Comparison of ENCODE assay signal across 8 cellular contexts in the genomic region with DNA sequence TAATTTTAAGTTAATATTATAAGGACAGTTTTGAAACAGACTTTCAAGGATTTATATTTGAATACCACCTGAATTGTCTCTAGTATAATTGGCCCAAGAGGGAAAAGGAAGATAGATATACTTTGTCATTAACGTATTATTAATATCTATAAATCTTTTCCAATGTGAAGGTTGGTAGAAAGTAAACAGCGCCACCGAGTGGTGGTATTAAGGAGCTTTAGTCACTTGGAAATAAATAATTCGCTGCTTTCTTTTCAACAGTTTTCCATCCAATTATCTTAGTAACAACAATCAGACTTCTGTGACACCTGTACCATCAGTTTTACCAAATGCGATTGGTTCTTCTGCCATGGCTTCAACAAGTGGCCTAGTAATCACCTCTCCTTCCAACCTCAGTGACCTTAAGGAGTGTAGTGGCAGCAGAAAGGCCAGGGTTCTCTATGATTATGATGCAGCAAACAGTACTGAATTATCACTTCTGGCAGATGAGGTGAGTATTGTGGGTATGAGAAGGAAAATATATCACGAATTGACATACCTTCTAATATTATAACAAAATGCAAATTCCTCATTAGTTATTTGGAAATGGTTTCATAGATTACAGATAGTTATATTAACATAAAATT. TPM values are rescaled to one million over a fixed set of nuclear protein-coding genes. Genes with fewer than 3 reads are reported as not detected.
DNase-seq lines count a peak whose midpoint lies in the region; ATAC-seq and TF ChIP-seq lines count a peak whose summit lies in the region.

No MANE protein-coding gene starts in this region.

- no peaks in the 10 kb centered on the region for H3K9me3 ChIP-seq in left lung
- no peaks in the 10 kb centered on the region for H3K9me3 ChIP-seq in upper lobe of left lung

- TF ChIP-seq EP300 in upper lobe of left lung (IDR thresholded peaks at IDR 0.05): no peak

- no peak overlapping the region for H3K27ac ChIP-seq in left lung
- H3K27ac ChIP-seq in upper lobe of left lung: no peak overlapping the region

- no peak overlapping the region for H3K4me3 ChIP-seq in astrocyte of the spinal cord (ENCODE audit: low read depth, low read length)
- no peak overlapping the region for H3K4me3 ChIP-seq in left lung
- H3K4me3 ChIP-seq in upper lobe of left lung: no peak overlapping the region
- H3K4me3 ChIP-seq in H7 (ENCODE audit: insufficient read depth, low read depth, low read length): no peak overlapping the region

- TF ChIP-seq CTCF in natural killer cell (IDR thresholded peaks at IDR 0.05) (peak; percentile 80), astrocyte of the spinal cord (IDR thresholded peaks at IDR 0.05; ENCODE audit: low read depth, low read length) (peak; percentile 57), left lung (IDR thresholded peaks at IDR 0.05) (peak; percentile 43 to 50), upper lobe of left lung (IDR thresholded peaks at IDR 0.05) (peak; percentile 22 to 58 (median 44))

- no peak for TF ChIP-seq POLR2A in upper lobe of left lung (IDR thresholded peaks at IDR 0.05)

- WGBS in upper lobe of left lung, 2 donors: 62 to 64% methylated on average over 6 of the region's 6 CpGs

- ATAC-seq in natural killer cell (no peak), left lung (no peak), upper lobe of left lung (ENCODE audit: low FRiP score in 2 of 2) (no peak), HG03520 (IDR thresholded peaks at IDR 0.05; ENCODE audit: unreplicated experiment) (no peak)
- no peak for ATAC-seq in natural killer cell treated with Interleukin-12 subunit alpha and Interleukin-12 subunit beta and Interleukin-15 and Interleukin-18, amount 100 ng/mL, for 72 hours

- H3K27me3 Mint-ChIP-seq in natural killer cell (ENCODE audit: low read depth in 2 of 2): no peaks in the 10 kb centered on the region
- H3K27me3 Mint-ChIP-seq in natural killer cell treated with Interleukin-12 subunit alpha and Interleukin-12 subunit beta and Interleukin-15 and Interleukin-18, amount 100 ng/mL, for 72 hours: no peaks in the 10 kb centered on the region

- intact Hi-C loops in natural killer cell (cut with micrococcal nuclease): loop anchor here (1.0 to 10.0 kb wide), 3 partner anchors 240 to 360 kb away; no protein-coding TSS in a partner anchor
- intact Hi-C loops in left lung (cut with DNase I): no loop called here

- H3K36me3 Mint-ChIP-seq in natural killer cell: peaks cover 7% of the 10 kb centered on the region
- H3K36me3 Mint-ChIP-seq in natural killer cell treated with Interleukin-12 subunit alpha and Interleukin-12 subunit beta and Interleukin-15 and Interleukin-18, amount 100 ng/mL, for 72 hours: peaks cover 17% of the 10 kb centered on the region

- DNase-seq in natural killer cell: no peak
- no peak for DNase-seq in natural killer cell treated with Interleukin-12 subunit alpha and Interleukin-12 subunit beta and Interleukin-15 and Interleukin-18, amount 100 ng/mL, for 72 hours (ENCODE audit: low spot score)
- peak; percentile 5 to 32 for DNase-seq in NCI-H526 (lab: John Stamatoyannopoulos, UW)
- DNase-seq in astrocyte of the spinal cord (ENCODE audit: low read depth, low spot score): peak; percentile 31
- no peak for DNase-seq in left lung
- peak in 1 of 2 donors; percentile 37 for DNase-seq in upper lobe of left lung
- no peak for DNase-seq in H7

- peaks cover 0 to 12% of the 10 kb centered on the region in 2 donors for H3K4me1 Mint-ChIP-seq in natural killer cell
- peaks cover 6 to 8% of the 10 kb centered on the region in 2 donors for H3K4me1 Mint-ChIP-seq in natural killer cell treated with Interleukin-12 subunit alpha and Interleukin-12 subunit beta and Interleukin-15 and Interleukin-18, amount 100 ng/mL, for 72 hours (ENCODE audit: low read depth in 2 of 2)

- H3K27ac Mint-ChIP-seq in natural killer cell: no peak overlapping the region
- no peak overlapping the region for H3K27ac Mint-ChIP-seq in natural killer cell treated with Interleukin-12 subunit alpha and Interleukin-12 subunit beta and Interleukin-15 and Interleukin-18, amount 100 ng/mL, for 72 hours

- peaks cover 0 to 19% of the 10 kb centered on the region in 2 donors for H3K4me1 ChIP-seq in left lung
- peaks cover 9 to 15% (median 10%) of the 10 kb centered on the region in 4 donors for H3K4me1 ChIP-seq in upper lobe of left lung

- peaks cover 6 to 65% of the 10 kb centered on the region in 2 donors for H3K36me3 ChIP-seq in left lung
- peaks cover 15 to 80% (median 47%) of the 10 kb centered on the region in 4 donors for H3K36me3 ChIP-seq in upper lobe of left lung
- H3K36me3 ChIP-seq in H7 (replicated peaks; ENCODE audit: control insufficient read depth, insufficient read depth, low read length): peaks cover 5% of the 10 kb centered on the region

- in situ Hi-C loops in astrocyte of the spinal cord (cut with HindIII; ENCODE audit: low sequenced_read_pairs): no loop called here

- H3K9me3 Mint-ChIP-seq in natural killer cell: no peaks in the 10 kb centered on the region
- no peaks in the 10 kb centered on the region for H3K9me3 Mint-ChIP-seq in natural killer cell treated with Interleukin-12 subunit alpha and Interleukin-12 subunit beta and Interleukin-15 and Interleukin-18, amount 100 ng/mL, for 72 hours

- no peaks in the 10 kb centered on the region for H3K27me3 ChIP-seq in left lung
- H3K27me3 ChIP-seq in upper lobe of left lung: no peaks in the 10 kb centered on the region
- H3K27me3 ChIP-seq in H7 (ENCODE audit: control insufficient read depth, insufficient read depth, low read length): no peaks in the 10 kb centered on the region

- no peak overlapping the region for H3K4me3 Mint-ChIP-seq in natural killer cell
- H3K4me3 Mint-ChIP-seq in natural killer cell treated with Interleukin-12 subunit alpha and Interleukin-12 subunit beta and Interleukin-15 and Interleukin-18, amount 100 ng/mL, for 72 hours: no peak overlapping the region

RNA-seq across cellular contexts. Expression of a gene that starts 37.7 kb away (rescaled TPM):
- 100 to 1,000 TPM in 2 of 3 donors, 10 to 100 TPM in 1; 98.1 to 114 (median 109) TPM for total RNA-seq in natural killer cell
- total RNA-seq in natural killer cell treated with Interleukin-12 subunit alpha and Interleukin-12 subunit beta and Interleukin-15 and Interleukin-18, amount 100 ng/mL, for 72 hours: 100 to 1,000 TPM in 1 of 2 donors, 10 to 100 TPM in 1; 59.3 to 107 TPM
- 100 to 1,000 TPM; 102 to 114 TPM for total RNA-seq in left lung
- total RNA-seq in upper lobe of left lung: 10 to 100 TPM; 23.9 to 94.6 (median 62.0) TPM
- 20.6 and 28.0 TPM in 2 replicates for total RNA-seq in H7 (2014; rRNA removed; shearing (Covaris generic))

Comparison
In these comparisons a context has a peak if more than half of its experiments do, and no peak if none do; other contexts are left out.
1. DNase-seq: peak in NCI-H526 (2 of 2) and astrocyte of the spinal cord (single experiment); none in natural killer cell (single experiment), natural killer cell treated with Interleukin-12 subunit alpha and Interleukin-12 subunit beta and Interleukin-15 and Interleukin-18, amount 100 ng/mL, for 72 hours (single experiment), left lung (0 of 2) and H7 (single experiment).
2. Peak in every context shown above with its lines, with median percentiles within 50 percentile points of each other: CTCF ChIP-seq.